1 cellular context compared by ENCODE assay signal in the genomic region with DNA sequence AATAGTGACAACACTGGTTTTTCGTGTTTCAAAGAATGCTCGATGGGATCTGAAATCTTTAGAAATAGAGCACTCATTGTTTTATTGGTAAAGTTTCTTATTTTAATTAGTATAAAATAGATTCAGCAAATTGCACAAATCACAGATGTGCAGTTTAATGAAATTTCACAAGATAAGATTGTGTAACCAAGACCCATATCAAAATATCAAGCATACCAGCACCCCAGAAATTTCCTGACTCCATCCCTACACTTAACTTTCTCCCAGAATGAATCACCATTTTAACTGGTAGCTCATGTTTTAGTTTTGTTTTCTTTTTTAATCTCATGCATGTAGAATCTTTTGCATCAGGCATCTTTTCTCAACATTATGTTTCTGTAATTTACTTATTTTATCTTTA.
TF ChIP-seq lines count a peak whose summit lies in the region.

No MANE protein-coding gene starts in this region.

TF ChIP-seq in IMR-90, 13 proteins besides CTCF, POLR2A, EP300 and RAD21 (continued from another document):
- TF ChIP-seq CHD1 (IDR thresholded peaks at IDR 0.05; ENCODE audit: low read depth, low read length) (no peak), NFE2L2 (IDR thresholded peaks at IDR 0.05; ENCODE audit: low read depth, low read length) (no peak)
